ENCODE assay signal across 9 cellular contexts in genomic region chr5:57316798-57317327, GRCh38.
DNase-seq lines count a peak whose midpoint lies in the region; ATAC-seq and TF ChIP-seq lines count a peak whose summit lies in the region.
"Had no signal": no experiment of that assay in that cellular context is flagged by ENCODE, and none has a peak within 500 bp of the region (broad histone marks: within the 10 kb centered on the region; RNA-seq: fewer than 3 reads in every experiment).

No MANE protein-coding gene starts in this region.

- no peaks in the 10 kb centered on the region for H3K36me3 ChIP-seq in HAP-1 (replicated peaks)

- TF ChIP-seq CTCF in AG09319 (IDR thresholded peaks at IDR 0.05; ENCODE audit: low read depth, low read length) = no peak

- H3K4me1 ChIP-seq in HAP-1 = no peaks in the 10 kb centered on the region
- H3K4me1 ChIP-seq: parathyroid adenoma had no signal

- ATAC-seq in HG02610 (IDR thresholded peaks at IDR 0.05; ENCODE audit: unreplicated experiment) = peak; percentile 64
- ATAC-seq in GM21367 (IDR thresholded peaks at IDR 0.05; ENCODE audit: unreplicated experiment) = no peak
- no peak for ATAC-seq in HG03457 (IDR thresholded peaks at IDR 0.05; ENCODE audit: unreplicated experiment)

- no peaks in the 10 kb centered on the region for H3K9me3 ChIP-seq in HAP-1

- no peak overlapping the region for H3K4me3 ChIP-seq in HAP-1

- in situ Hi-C loops in HAP-1 (cut with MboI; ENCODE audit: low sequenced_read_pairs) = no loop called here

- H3K27me3 ChIP-seq in HAP-1 (ENCODE audit: low read depth) = no peaks in the 10 kb centered on the region

- DNase-seq in AG09319 (ENCODE audit: extremely low read depth, low read depth) (peak; percentile 87), amniotic stem cell (lab: John Stamatoyannopoulos, UW) (peak; percentile 67), lung microvascular endothelial cell (ENCODE audit: low read depth in 2 of 2) (peak; percentile 27 to 97), HAP-1 (ENCODE audit: low spot score in 2 of 2) (no peak), NAMALWA (ENCODE audit: low spot score) (no peak)

Comparison
In these comparisons a context has a peak if more than half of its experiments do, and no peak if none do; other contexts are left out.
1. DNase-seq: peak in AG09319 (single experiment), amniotic stem cell (single experiment) and lung microvascular endothelial cell (2 of 2); none in HAP-1 (0 of 2) and NAMALWA (single experiment).